10 cellular contexts compared by ENCODE assay signal in the genomic region with DNA sequence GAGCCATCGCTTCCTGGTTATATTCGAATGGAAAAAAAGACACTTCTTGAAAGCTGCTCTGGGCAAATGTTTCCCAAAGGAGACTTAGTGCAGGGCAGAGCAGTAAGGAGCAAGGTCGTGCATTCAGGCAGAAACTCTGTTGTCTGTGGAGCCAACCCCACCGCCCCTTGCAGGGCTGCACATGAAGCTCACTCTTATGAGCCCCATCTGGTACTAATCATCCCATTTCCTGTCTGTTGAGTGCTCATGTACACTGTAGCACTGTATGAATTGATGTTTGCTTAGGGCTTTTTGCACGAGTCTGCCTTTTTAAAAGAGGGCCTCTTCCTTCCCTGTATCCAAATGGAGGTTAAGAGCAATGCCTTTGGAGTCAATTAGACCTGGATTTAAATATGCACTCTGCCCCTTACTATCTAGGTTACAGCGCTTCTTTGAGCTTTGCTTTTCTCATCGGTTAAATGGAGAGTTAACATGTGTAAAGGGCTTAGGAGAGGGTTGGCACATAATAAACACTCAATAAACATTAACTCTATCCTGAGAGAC. TPM values are rescaled to one million over a fixed set of nuclear protein-coding genes. Genes with fewer than 3 reads are reported as not detected.
DNase-seq lines count a peak whose midpoint lies in the region; ATAC-seq and TF ChIP-seq lines count a peak whose summit lies in the region.
"Had no signal": no experiment of that assay in that cellular context is flagged by ENCODE, and none has a peak within 500 bp of the region (broad histone marks: within the 10 kb centered on the region; RNA-seq: fewer than 3 reads in every experiment).

No MANE protein-coding gene starts in this region.

- no peaks in the 10 kb centered on the region for H3K27me3 Mint-ChIP-seq in nephron (ENCODE audit: low read depth)

- H3K36me3 ChIP-seq in DND-41 (ENCODE audit: insufficient read depth, low read length), result no peaks in the 10 kb centered on the region
- no peaks in the 10 kb centered on the region for H3K36me3 ChIP-seq in SK-N-SH (replicated peaks in 1 of 2; ENCODE audit: control insufficient read depth in 1 of 2, insufficient read depth in 2 of 2, low read length in 1 of 2)

- H3K27ac Mint-ChIP-seq in nephron, result peak overlapping the region; percentile 88 to 96 (median 95)
- H3K27ac Mint-ChIP-seq: endodermal cell had no signal

- H4K20me1 ChIP-seq in DND-41 (ENCODE audit: insufficient read depth, low read length) (no peaks in the 10 kb centered on the region), SK-N-SH (ENCODE audit: insufficient read depth) (no peaks in the 10 kb centered on the region)

- no peaks in the 10 kb centered on the region for H3K36me3 Mint-ChIP-seq in nephron (ENCODE audit: low read depth)

- CTCF ChIA-PET in SK-N-SH (lab: Yijun Ruan, JAX), result interaction anchor here (0.5 to 0.9 kb wide), 3 partner anchors 65 to 433 kb away, joined by 3 to 4 read pairs (median 3); no protein-coding TSS in a partner anchor

- H3K4me2 ChIP-seq in DND-41 (ENCODE audit: insufficient read depth, low read length), result no peak overlapping the region
- H3K4me2 ChIP-seq in SK-N-SH, result no peak overlapping the region

- H3K4me1 Mint-ChIP-seq in nephron, result peaks cover 21% of the 10 kb centered on the region

- H2AFZ ChIP-seq in DND-41 (ENCODE audit: low read depth, low read length), result 0 out of 2 replicates have a peak overlapping the region, but pooled peaks have one; percentile 13
- peak overlapping the region; percentile 37; the same call in 1 of the 2 replicates for H2AFZ ChIP-seq in SK-N-SH (ENCODE audit: low read depth)

- H3K27me3 ChIP-seq in DND-41 (ENCODE audit: insufficient read depth, low read length, poor library complexity) (no peaks in the 10 kb centered on the region), SK-N-SH (ENCODE audit: insufficient read depth) (no peaks in the 10 kb centered on the region)

- H3F3A ChIP-seq in SK-N-SH (replicated peaks; ENCODE audit: insufficient read depth), result no peaks in the 10 kb centered on the region

- H3K27ac ChIP-seq in DND-41 (ENCODE audit: low read length) (no peak overlapping the region), SK-N-SH (ENCODE audit: low read depth in 2 of 2, low read length in 1 of 2) (peak overlapping the region; percentile 46 to 91; a peak in 3 of 4 replicates)

- DNase-seq in DND-41, result peak; percentile 33
- DNase-seq in NCI-H1436 treated with DMSO at 0.1 percent for 48 hours (lab: John Stamatoyannopoulos, UW), result peak; percentile 90
- peak; percentile 54 for DNase-seq in SK-N-SH
- DNase-seq: amniotic stem cell, endodermal cell had no signal

- 70% methylated on average over 7 of the region's 7 CpGs for WGBS in SK-N-SH (ENCODE audit: low lambda C conversion rate)

- TF ChIP-seq CTCF in DND-41 (IDR thresholded peaks at IDR 0.05; ENCODE audit: borderline replicate concordance, extremely low read depth, low read length, poor library complexity, severe bottlenecking) (peak; percentile 13), SK-N-SH (IDR thresholded peaks at IDR 0.05) (no peak), nephron (IDR thresholded peaks at IDR 0.05; ENCODE audit: unreplicated experiment in 3 of 3) (no peak)

- no peak overlapping the region for H3K4me3 ChIP-seq in DND-41 (ENCODE audit: low read depth in 1 of 2, low read length in 2 of 2)
- H3K4me3 ChIP-seq in SK-N-SH (ENCODE audit: low read depth in 2 of 2, low read length in 1 of 2), result no peak overlapping the region

- H3K79me2 ChIP-seq in DND-41 (ENCODE audit: insufficient read depth, low read length) (no peaks in the 10 kb centered on the region), SK-N-SH (ENCODE audit: insufficient read depth) (no peaks in the 10 kb centered on the region)

- ATAC-seq in DND-41 (ENCODE audit: insufficient read depth, low read depth) (peak; percentile 97), HG03520 (IDR thresholded peaks at IDR 0.05; ENCODE audit: unreplicated experiment) (no peak), HG03097 (IDR thresholded peaks at IDR 0.05; ENCODE audit: low FRiP score, unreplicated experiment) (no peak), GM21723 (IDR thresholded peaks at IDR 0.05; ENCODE audit: unreplicated experiment) (no peak), GM19351 (IDR thresholded peaks at IDR 0.05; ENCODE audit: unreplicated experiment) (no peak)

- H3K4me3 Mint-ChIP-seq in nephron, result peak overlapping the region in 1 of 3 experiments; percentile 13
- H3K4me3 Mint-ChIP-seq: endodermal cell had no signal

- H3K9ac ChIP-seq in DND-41 (ENCODE audit: low read depth, low read length) (no peak overlapping the region), SK-N-SH (no peak overlapping the region)

- H3K9me3 Mint-ChIP-seq in nephron, result no peaks in the 10 kb centered on the region
- H3K9me3 Mint-ChIP-seq: endodermal cell had no signal

- TF ChIP-seq RAD21 in SK-N-SH (IDR thresholded peaks at IDR 0.05; ENCODE audit: low read length), result 0 out of 2 replicates have a peak, but pooled peaks have one; percentile 12

- H3K9me3 ChIP-seq in DND-41 (ENCODE audit: insufficient read depth, low read length, severe bottlenecking), result no peaks in the 10 kb centered on the region
- H3K9me3 ChIP-seq in SK-N-SH, result no peaks in the 10 kb centered on the region

- H3K4me1 ChIP-seq in DND-41 (ENCODE audit: insufficient read depth, low read length), result peaks cover 8% of the 10 kb centered on the region
- H3K4me1 ChIP-seq in SK-N-SH (ENCODE audit: control insufficient read depth in 1 of 2, insufficient read depth in 2 of 2, low read depth in 1 of 2, low read length in 1 of 2), result peaks cover 9 to 12% of the 10 kb centered on the region in 2 experiments; a peak in 3 of 4 replicates

- no peaks in the 10 kb centered on the region for H3K9me2 ChIP-seq in SK-N-SH

- 0 out of 4 replicates have a peak, but pooled peaks have one; percentile 14 to 23 for TF ChIP-seq EP300 in SK-N-SH (IDR thresholded peaks at IDR 0.05; ENCODE audit: borderline replicate concordance in 1 of 2, low read depth in 1 of 2, low read length in 1 of 2)

- POLR2A ChIA-PET in SK-N-SH (lab: Yijun Ruan, JAX), result interaction anchor here (0.5 kb wide), 1 partner anchor 403 kb away, joined by 4 read pairs; no protein-coding TSS in a partner anchor

TF ChIP-seq in SK-N-SH, 30 proteins besides CTCF, POLR2A, EP300 and RAD21:
- TF ChIP-seq MAX (IDR thresholded peaks at IDR 0.05; ENCODE audit: low read depth) (peak; percentile 25; the same call in 1 of the 2 replicates), POLR2AphosphoS5 (IDR thresholded peaks at IDR 0.05; ENCODE audit: low read depth, low read length) (peak; percentile 41; the same call in 1 of the 2 replicates), NRF1 (IDR thresholded peaks at IDR 0.05; ENCODE audit: low read depth, low read length) (no peak), FOXJ3 (CRISPR knock-in tag; IDR thresholded peaks at IDR 0.05) (0 out of 2 replicates have a peak, but pooled peaks have one; percentile 47), TCF12 (IDR thresholded peaks at IDR 0.05) (peak; percentile 90)

RNA-seq across cellular contexts. Expression of gene HMHB1, which starts 25.4 kb away (rescaled TPM):
- polyA plus RNA-seq in SK-N-SH (2012; rRNA removed), result not detected in 2 replicates
- not detected in 2 replicates for polyA plus RNA-seq in SK-N-SH (2012; cell fraction: cytosol; rRNA removed)
- polyA plus RNA-seq in SK-N-SH (2012; cell fraction: nucleus; rRNA removed), result not detected in 2 replicates

Comparison
In these comparisons a context has a peak if more than half of its experiments do, and no peak if none do; other contexts are left out.
1. DNase-seq: peak in every context shown above with its lines; median percentile 90 in NCI-H1436 treated with DMSO at 0.1 percent for 48 hours; 54 in SK-N-SH; 33 in DND-41.